Comparison of ENCODE assay signal across 25 cellular contexts in genomic region chr22:37421468-37421877, GRCh38. TPM values are rescaled to one million over a fixed set of nuclear protein-coding genes. Genes with fewer than 3 reads are reported as not detected.
"Had no signal": no experiment of that assay in that cellular context is flagged by ENCODE, and none has a peak within 500 bp of the region (broad histone marks: within the 10 kb centered on the region; RNA-seq: fewer than 3 reads in every experiment).

No MANE protein-coding gene starts in this region.

- FAIRE-seq: bronchial epithelial cell, endometrium, pancreas had no signal

- H3K27ac ChIP-seq: heart left ventricle, pancreas, psoas muscle, right atrium auricular region, spleen, upper lobe of right lung had no signal

- H3K36me3 Mint-ChIP-seq: activated naive CD8-positive, alpha-beta T cell treated with anti-CD3 and anti-CD28 coated beads, Interleukin-2, amount 10 ng/mL, durations not matched to agents 7 days and 5 days had no signal

- H3K36me3 ChIP-seq: heart left ventricle, pancreas, right atrium auricular region, spleen, upper lobe of right lung had no signal

- H3K4me3 ChIP-seq: heart left ventricle, pancreas, psoas muscle, right atrium auricular region, spleen, upper lobe of right lung had no signal

- H3K27ac Mint-ChIP-seq: activated B cell treated with CpG ODN at 0.5 μM for 24 hours; activated CD4-positive, alpha-beta T cell treated with anti-CD3 and anti-CD28 coated beads for 36 hours; activated naive CD8-positive, alpha-beta T cell treated with anti-CD3 and anti-CD28 coated beads, Interleukin-2, amount 10 ng/mL, durations not matched to agents 7 days and 5 days; activated T-helper 2 cell treated with anti-CD3 and anti-CD28 coated beads, Interferon-gamma antibody, Interleukin-2, Interleukin-4, amounts not matched to agents 10 μg/mL and 5 μg/mL and 100 μg/mL, durations not matched to agents 14 hours and 24 hours and 36 hours; memory B cell; T-helper 1 cell treated with Interleukin-12 subunit alpha and Interleukin-12 subunit beta and Interleukin-4 antibody, amounts not matched to agents 30 μg/mL and 1 μg/mL, for 36 hours had no signal

- H3K9me3 ChIP-seq: heart left ventricle, pancreas, psoas muscle, right atrium auricular region, spleen, upper lobe of right lung had no signal

- ATAC-seq: activated CD4-positive, alpha-beta T cell treated with anti-CD3 and anti-CD28 coated beads for 36 hours; activated T-cell treated with anti-CD3 and anti-CD28 coated beads, Interleukin-2, amount 50 U/mL, for 4 hours; left cardiac atrium; psoas muscle; stimulated activated naive CD8-positive, alpha-beta T cell treated with anti-CD3 and anti-CD28 coated beads, Interleukin-15, Interleukin-2, amounts not matched to agents 100 U/mL and 50 U/mL, for 24 hours had no signal

- DNase-seq: activated B cell treated with CpG ODN at 0.5 μM for 24 hours; activated CD4-positive, alpha-beta T cell treated with anti-CD3 and anti-CD28 coated beads for 36 hours; activated CD4-positive, alpha-beta T cell treated with anti-CD3 and anti-CD28 coated beads, Interleukin-2, amount 50 U/mL, for 4 hours; activated CD8-positive, alpha-beta memory T cell treated with anti-CD3 and anti-CD28 coated beads, Interleukin-2, amount 50 U/mL, for 48 hours; activated naive CD4-positive, alpha-beta T cell; activated naive CD8-positive, alpha-beta T cell treated with anti-CD3 and anti-CD28 coated beads, Interleukin-2, amount 10 ng/mL, durations not matched to agents 7 days and 5 days; activated T-cell treated with anti-CD3 and anti-CD28 coated beads, Interleukin-2, amount 50 U/mL, for 4 hours; amniotic stem cell; islet precursor cell; left cardiac atrium; pancreas; psoas muscle; spleen; stimulated activated CD4-positive, alpha-beta T cell treated with anti-CD3 and anti-CD28 coated beads, Interleukin-4, amount 100 ng/mL, for 24 hours; stimulated activated naive CD8-positive, alpha-beta T cell treated with anti-CD3 and anti-CD28 coated beads, Interleukin-15, Interleukin-2, amounts not matched to agents 100 U/mL and 50 U/mL, for 24 hours; T1000; upper lobe of right lung had no signal

- H3K4me3 Mint-ChIP-seq: activated B cell treated with CpG ODN at 0.5 μM for 24 hours; activated CD4-positive, alpha-beta T cell treated with anti-CD3 and anti-CD28 coated beads for 36 hours; activated naive CD8-positive, alpha-beta T cell treated with anti-CD3 and anti-CD28 coated beads, Interleukin-2, amount 10 ng/mL, durations not matched to agents 7 days and 5 days; activated T-cell treated with anti-CD3 and anti-CD28 coated beads, Interleukin-2, amount 50 U/mL, for 4 hours; T-helper 1 cell treated with Interleukin-12 subunit alpha and Interleukin-12 subunit beta and Interleukin-4 antibody, amounts not matched to agents 30 μg/mL and 1 μg/mL, for 36 hours had no signal

- H3K4me1 ChIP-seq: pancreas, psoas muscle had no signal

- H3K9me3 Mint-ChIP-seq: activated B cell treated with CpG ODN at 0.5 μM for 24 hours; activated naive CD8-positive, alpha-beta T cell treated with anti-CD3 and anti-CD28 coated beads, Interleukin-2, amount 10 ng/mL, durations not matched to agents 7 days and 5 days; activated T-cell treated with anti-CD3 and anti-CD28 coated beads, Interleukin-2, amount 50 U/mL, for 4 hours; activated T-helper 2 cell treated with anti-CD3 and anti-CD28 coated beads, Interferon-gamma antibody, Interleukin-2, Interleukin-4, amounts not matched to agents 10 μg/mL and 5 μg/mL and 100 μg/mL, durations not matched to agents 14 hours and 24 hours and 36 hours; memory B cell; T-helper 1 cell treated with Interleukin-12 subunit alpha and Interleukin-12 subunit beta and Interleukin-4 antibody, amounts not matched to agents 30 μg/mL and 1 μg/mL, for 36 hours had no signal

RNA-seq across cellular contexts. Expression of gene ELFN2, which starts 5.8 kb away (rescaled TPM):
- total RNA-seq: activated B cell treated with CpG ODN at 0.5 μM for 24 hours, psoas muscle, right atrium auricular region, subcutaneous adipose tissue had no signal
